ENCODE assay signal across 24 cellular contexts in genomic region chr1:32232558-32233304, GRCh38. TPM values are rescaled to one million over a fixed set of nuclear protein-coding genes. Genes with fewer than 3 reads are reported as not detected.
DNase-seq lines count a peak whose midpoint lies in the region; ATAC-seq, FAIRE-seq and TF ChIP-seq lines count a peak whose summit lies in the region.
"Had no signal": no experiment of that assay in that cellular context is flagged by ENCODE, and none has a peak within 500 bp of the region (broad histone marks: within the 10 kb centered on the region; RNA-seq: fewer than 3 reads in every experiment).

No MANE protein-coding gene starts in this region.

- peak overlapping the region; percentile 36 to 63 for H3K27ac Mint-ChIP-seq in stimulated activated naive CD8-positive, alpha-beta T cell treated with anti-CD3 and anti-CD28 coated beads, Interleukin-15, amount 100 ng/mL, for 72 hours
- H3K27ac Mint-ChIP-seq: activated CD4-positive, alpha-beta memory T cell treated with anti-CD3 and anti-CD28 coated beads for 36 hours; effector memory CD8-positive, alpha-beta T cell; T-helper 2 cell treated with Interferon-gamma antibody and Interleukin-4, amounts not matched to agents 5 μg/mL and 100 μg/mL, for 36 hours had no signal

- no peak for ATAC-seq in stimulated activated naive CD8-positive, alpha-beta T cell treated with anti-CD3 and anti-CD28 coated beads, Interleukin-15, amount 100 ng/mL, for 72 hours
- ATAC-seq in stimulated activated naive CD8-positive, alpha-beta T cell treated with anti-CD3 and anti-CD28 coated beads, Interleukin-15, Interleukin-2, amounts not matched to agents 100 U/mL and 50 U/mL, for 24 hours = no peak
- ATAC-seq in GM21515 (IDR thresholded peaks at IDR 0.05; ENCODE audit: unreplicated experiment) = no peak
- no peak for ATAC-seq in GM19397 (IDR thresholded peaks at IDR 0.05; ENCODE audit: unreplicated experiment)
- ATAC-seq: effector memory CD8-positive, alpha-beta T cell; left colon; natural killer cell had no signal

- peaks cover 16% of the 10 kb centered on the region for H3K36me3 ChIP-seq in bronchial epithelial cell (ENCODE audit: control insufficient read depth, insufficient read depth, low read length)

- no peak for DNase-seq in stimulated activated naive CD8-positive, alpha-beta T cell treated with anti-CD3 and anti-CD28 coated beads, Interleukin-15, amount 100 ng/mL, for 72 hours
- no peak for DNase-seq in stimulated activated naive CD8-positive, alpha-beta T cell treated with anti-CD3 and anti-CD28 coated beads, Interleukin-15, Interleukin-2, amounts not matched to agents 100 U/mL and 50 U/mL, for 24 hours
- DNase-seq in NCI-H2227 (lab: John Stamatoyannopoulos, UW; ENCODE audit: unreplicated experiment) (peak; percentile 25), bronchial epithelial cell (ENCODE audit: low read depth) (peak; percentile 55), DMS153 (lab: John Stamatoyannopoulos, UW) (no peak), Kasumi-1 (lab: John Stamatoyannopoulos, UW) (no peak)
- DNase-seq: activated CD4-positive, alpha-beta memory T cell treated with anti-CD3 and anti-CD28 coated beads for 36 hours; activated naive CD4-positive, alpha-beta T cell treated with anti-CD3 and anti-CD28 coated beads, Interleukin-2, amount 50 U/mL, for 16 hours; activated T-cell treated with anti-CD3 and anti-CD28 coated beads for 4 hours; C1 segment of cervical spinal cord; effector memory CD8-positive, alpha-beta T cell; left colon; mesendoderm; natural killer cell; NCI-H2107; NCI-H774; Peyer's patch; sigmoid colon had no signal

- no peaks in the 10 kb centered on the region for H3K9me3 Mint-ChIP-seq in stimulated activated naive CD8-positive, alpha-beta T cell treated with anti-CD3 and anti-CD28 coated beads, Interleukin-15, amount 100 ng/mL, for 72 hours
- H3K9me3 Mint-ChIP-seq: activated CD4-positive, alpha-beta memory T cell treated with anti-CD3 and anti-CD28 coated beads for 36 hours; effector memory CD8-positive, alpha-beta T cell; natural killer cell; T-helper 2 cell treated with Interferon-gamma antibody and Interleukin-4, amounts not matched to agents 5 μg/mL and 100 μg/mL, for 36 hours had no signal

- H3K4me3 ChIP-seq in bronchial epithelial cell (ENCODE audit: low read depth, low read length) = no peak overlapping the region
- H3K4me3 ChIP-seq: Peyer's patch, sigmoid colon, thoracic aorta had no signal

- FAIRE-seq in bronchial epithelial cell (lab: Jason Lieb, UNC) = no peak

- H3K27me3 Mint-ChIP-seq in stimulated activated naive CD8-positive, alpha-beta T cell treated with anti-CD3 and anti-CD28 coated beads, Interleukin-15, amount 100 ng/mL, for 72 hours = no peaks in the 10 kb centered on the region
- H3K27me3 Mint-ChIP-seq: activated CD4-positive, alpha-beta memory T cell treated with anti-CD3 and anti-CD28 coated beads for 36 hours; effector memory CD8-positive, alpha-beta T cell had no signal

- H3K27me3 ChIP-seq in bronchial epithelial cell (ENCODE audit: control insufficient read depth, insufficient read depth, low read length) = no peaks in the 10 kb centered on the region
- H3K27me3 ChIP-seq: Peyer's patch, sigmoid colon had no signal

- H3K4me3 Mint-ChIP-seq in stimulated activated naive CD8-positive, alpha-beta T cell treated with anti-CD3 and anti-CD28 coated beads, Interleukin-15, amount 100 ng/mL, for 72 hours = no peak overlapping the region
- H3K4me3 Mint-ChIP-seq: activated CD4-positive, alpha-beta memory T cell treated with anti-CD3 and anti-CD28 coated beads for 36 hours; effector memory CD8-positive, alpha-beta T cell; natural killer cell; T-helper 2 cell treated with Interferon-gamma antibody and Interleukin-4, amounts not matched to agents 5 μg/mL and 100 μg/mL, for 36 hours had no signal

- no peaks in the 10 kb centered on the region for H3K4me1 Mint-ChIP-seq in stimulated activated naive CD8-positive, alpha-beta T cell treated with anti-CD3 and anti-CD28 coated beads, Interleukin-15, amount 100 ng/mL, for 72 hours
- H3K4me1 Mint-ChIP-seq: natural killer cell had no signal

- no peak for TF ChIP-seq CTCF in bronchial epithelial cell (IDR thresholded peaks at IDR 0.05; ENCODE audit: insufficient read depth, low read length, severe bottlenecking)

RNA-seq across cellular contexts. Expression of gene EIF3I, which starts 10.5 kb away (rescaled TPM):
- total RNA-seq in bronchial epithelial cell = 455 and 626 TPM in 2 replicates

RNA-seq across cellular contexts. Expression of gene TMEM234, which starts 10.6 kb away (rescaled TPM):
- total RNA-seq in bronchial epithelial cell = 9.0 and 18.3 TPM in 2 replicates

RNA-seq across cellular contexts. Expression of gene FAM167B, which starts 14.3 kb away (rescaled TPM):
- total RNA-seq in bronchial epithelial cell = 0.13 and 0.26 TPM in 2 replicates

RNA-seq across cellular contexts. Expression of gene LCK, which starts 18.3 kb away (rescaled TPM):
- 0.26 TPM in 1 of 2 replicates, not detected in the other for total RNA-seq in bronchial epithelial cell
- total RNA-seq: fibroblast of lung, SK-MEL-5 had no signal

RNA-seq across cellular contexts. Expression of gene DCDC2B, which starts 23.8 kb away (rescaled TPM):
- not detected in 2 replicates for total RNA-seq in bronchial epithelial cell
- total RNA-seq: activated CD4-positive, alpha-beta memory T cell treated with anti-CD3 and anti-CD28 coated beads for 36 hours; fibroblast of lung; left colon; natural killer cell; sigmoid colon; SK-MEL-5; thoracic aorta had no signal

Comparison
In these comparisons a context has a peak if more than half of its experiments do, and no peak if none do; other contexts are left out.
1. DNase-seq: peak in NCI-H2227 (single experiment) and bronchial epithelial cell (single experiment); none in stimulated activated naive CD8-positive, alpha-beta T cell treated with anti-CD3 and anti-CD28 coated beads, Interleukin-15, amount 100 ng/mL, for 72 hours (0 of 2), stimulated activated naive CD8-positive, alpha-beta T cell treated with anti-CD3 and anti-CD28 coated beads, Interleukin-15, Interleukin-2, amounts not matched to agents 100 U/mL and 50 U/mL, for 24 hours (single experiment), DMS153 (single experiment) and Kasumi-1 (0 of 2).